ENCODE assay signal across 10 cellular contexts in the genomic region with DNA sequence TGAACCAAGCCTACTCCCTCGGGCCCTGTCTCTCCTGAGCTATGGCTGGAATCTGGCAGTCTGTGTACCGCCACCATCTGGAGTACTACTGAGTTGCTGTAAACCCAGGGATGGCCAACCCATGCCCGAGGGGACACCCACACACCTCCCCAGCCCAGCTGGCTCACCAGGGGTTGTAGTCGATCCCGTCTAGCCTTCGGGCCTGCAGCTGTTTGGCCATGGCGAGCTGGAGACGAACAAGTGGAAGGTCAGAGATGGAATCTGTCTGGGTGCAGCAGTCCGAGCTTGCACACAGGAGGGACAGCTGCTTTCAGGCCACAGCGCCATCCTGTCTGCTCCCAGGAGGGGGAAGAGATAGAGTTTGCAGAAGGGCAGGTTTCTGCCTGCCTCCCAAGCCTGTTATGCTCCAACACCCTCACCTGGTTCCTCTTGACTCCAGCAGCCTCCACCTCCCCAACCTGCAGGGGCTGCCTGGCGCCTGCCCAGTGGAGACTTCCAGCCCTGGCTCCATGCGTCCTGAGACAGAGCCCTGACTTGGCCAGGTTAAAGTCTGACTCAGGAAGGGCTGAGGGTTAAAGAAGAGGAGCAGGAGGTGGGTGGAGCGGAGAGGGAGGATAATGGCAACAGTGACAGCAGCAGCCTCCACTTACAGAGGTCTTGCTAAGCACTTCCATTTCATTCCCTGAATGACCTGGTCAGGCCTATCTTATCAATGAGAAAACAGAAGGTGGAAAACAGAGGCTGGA. TPM values are rescaled to one million over a fixed set of nuclear protein-coding genes. Genes with fewer than 3 reads are reported as not detected.
DNase-seq lines count a peak whose midpoint lies in the region; ATAC-seq and TF ChIP-seq lines count a peak whose summit lies in the region.
"Had no signal": no experiment of that assay in that cellular context is flagged by ENCODE, and none has a peak within 500 bp of the region (broad histone marks: within the 10 kb centered on the region; RNA-seq: fewer than 3 reads in every experiment).

No MANE protein-coding gene starts in this region.

- TF ChIP-seq CTCF in RWPE2 (IDR thresholded peaks at IDR 0.05; ENCODE audit: poor library complexity, severe bottlenecking) (no peak), gastroesophageal sphincter (IDR thresholded peaks at IDR 0.05) (no peak), MM.1S (IDR thresholded peaks at IDR 0.05; ENCODE audit: low read length) (no peak)

- H3K4me3 ChIP-seq in RWPE2 (ENCODE audit: severe bottlenecking) (no peak overlapping the region), gastroesophageal sphincter (no peak overlapping the region), MM.1S (ENCODE audit: low read length) (no peak overlapping the region)

- no peaks in the 10 kb centered on the region for H3K79me2 ChIP-seq in MM.1S (ENCODE audit: low read length)

- H3K27ac ChIP-seq in RWPE2 (ENCODE audit: poor library complexity, severe bottlenecking) (no peak overlapping the region), gastroesophageal sphincter (no peak overlapping the region), MM.1S (ENCODE audit: low read length) (no peak overlapping the region)

- H3K27me3 ChIP-seq in RWPE2 (ENCODE audit: insufficient read depth, poor library complexity, severe bottlenecking): no peaks in the 10 kb centered on the region
- no peaks in the 10 kb centered on the region for H3K27me3 ChIP-seq in gastroesophageal sphincter
- H3K27me3 ChIP-seq in MM.1S (replicated peaks; ENCODE audit: insufficient read depth, low read length): no peaks in the 10 kb centered on the region

- H3K36me3 ChIP-seq in RWPE2 (ENCODE audit: low read depth) (peaks cover 10% of the 10 kb centered on the region), gastroesophageal sphincter (peaks cover 0 to 17% of the 10 kb centered on the region in 2 donors), MM.1S (replicated peaks; ENCODE audit: insufficient read depth, low read length) (no peaks in the 10 kb centered on the region)

- H3K9me3 ChIP-seq in RWPE2 (ENCODE audit: severe bottlenecking): no peaks in the 10 kb centered on the region
- H3K9me3 ChIP-seq in gastroesophageal sphincter: no peaks in the 10 kb centered on the region
- no peaks in the 10 kb centered on the region for H3K9me3 ChIP-seq in MM.1S (replicated peaks; ENCODE audit: insufficient read depth, low read length)

- H3F3A ChIP-seq in MM.1S (ENCODE audit: insufficient read depth, low read length): no peaks in the 10 kb centered on the region

- 100% methylated on average over 1 of the region's 13 CpGs; no CpG with 5 or more reads in 1 of the 2 donors for WGBS in gastroesophageal sphincter (ENCODE audit: low coverage in 1 of 2), 2 donors

- peak; percentile 24 for DNase-seq in NCI-H82 (lab: John Stamatoyannopoulos, UW)
- DNase-seq in NCI-H82 treated with DMSO at 0.1 percent for 48 hours (lab: John Stamatoyannopoulos, UW; ENCODE audit: unreplicated experiment): no peak
- DNase-seq in RWPE2 (ENCODE audit: low spot score): no peak
- DNase-seq in iPS-NIHi7 (ENCODE audit: extremely low spot score): peak; percentile 71
- peak; percentile 63 for DNase-seq in ureter (ENCODE audit: low spot score)
- DNase-seq in A172 (ENCODE audit: low spot score): no peak
- DNase-seq in MM.1S: no peak
- DNase-seq: activated T-cell treated with anti-CD3 and anti-CD28 coated beads, Interleukin-2, amount 50 U/mL, for 4 hours; dermis blood vessel endothelial cell had no signal

- no peak overlapping the region for H3K4me2 ChIP-seq in MM.1S (ENCODE audit: low read depth, low read length)

- no peak for TF ChIP-seq EP300 in gastroesophageal sphincter (IDR thresholded peaks at IDR 0.05)

- no peak overlapping the region for H2AFZ ChIP-seq in MM.1S (ENCODE audit: low read length)

- H4K20me1 ChIP-seq in MM.1S (ENCODE audit: insufficient read depth, low read length): no peaks in the 10 kb centered on the region

- ATAC-seq in RWPE2 (ENCODE audit: low read depth): peak; percentile 42
- no peak for ATAC-seq in gastroesophageal sphincter
- ATAC-seq: activated T-cell treated with anti-CD3 and anti-CD28 coated beads, Interleukin-2, amount 50 U/mL, for 4 hours had no signal

- no peak for TF ChIP-seq POLR2A in gastroesophageal sphincter (IDR thresholded peaks at IDR 0.05)

- H3K9ac ChIP-seq in MM.1S (ENCODE audit: low read length): no peak overlapping the region

- H3K4me1 ChIP-seq in RWPE2 (ENCODE audit: insufficient read depth, poor library complexity, severe bottlenecking) (no peaks in the 10 kb centered on the region), gastroesophageal sphincter (no peaks in the 10 kb centered on the region), MM.1S (ENCODE audit: low read length) (no peaks in the 10 kb centered on the region)

- H3K9me2 ChIP-seq in MM.1S (replicated peaks; ENCODE audit: insufficient read depth, low read length): no peaks in the 10 kb centered on the region

RNA-seq across cellular contexts. Expression of gene SPOUT1, which starts 15.8 kb away (rescaled TPM):
- 55.7 TPM for total RNA-seq in ureter
- 28.0 and 36.4 TPM in 2 replicates for total RNA-seq in A172 (2014; rRNA removed; shearing (Covaris generic))
- total RNA-seq in gastroesophageal sphincter: 10 to 100 TPM in 3 of 4 donors, 1 to 10 TPM in 1; 9.6 to 26.0 (median 21.1) TPM

RNA-seq across cellular contexts. Expression of gene ENDOG, which starts 27.1 kb away (rescaled TPM):
- total RNA-seq in ureter (21.7 TPM), gastroesophageal sphincter (10 to 100 TPM; 20.3 to 29.7 (median 27.1) TPM)
- 57.8 and 65.3 TPM in 2 replicates for total RNA-seq in A172 (2014; rRNA removed; shearing (Covaris generic))

RNA-seq across cellular contexts. Expression of gene KYAT1, which starts 36.4 kb away (rescaled TPM):
- total RNA-seq in ureter: 13.0 TPM
- 15.5 and 19.5 TPM in 2 replicates for total RNA-seq in A172 (2014; rRNA removed; shearing (Covaris generic))
- total RNA-seq in gastroesophageal sphincter: 1 to 10 TPM; 3.4 to 7.9 (median 4.8) TPM

RNA-seq across cellular contexts. Expression of gene LRRC8A, which starts 36.6 kb away (rescaled TPM):
- total RNA-seq in ureter (37.1 TPM), gastroesophageal sphincter (10 to 100 TPM; 38.1 to 95.1 (median 49.9) TPM)
- total RNA-seq in A172 (2014; rRNA removed; shearing (Covaris generic)): 62.5 and 71.4 TPM in 2 replicates

RNA-seq across cellular contexts. Expression of gene TBC1D13, which starts 58.3 kb away (rescaled TPM):
- 33.6 TPM for total RNA-seq in ureter
- 41.9 and 43.6 TPM in 2 replicates for total RNA-seq in A172 (2014; rRNA removed; shearing (Covaris generic))
- 10 to 100 TPM; 13.2 to 40.9 (median 17.7) TPM for total RNA-seq in gastroesophageal sphincter

Comparison
In these comparisons a context has a peak if more than half of its experiments do, and no peak if none do; other contexts are left out.
1. DNase-seq: peak in NCI-H82 (single experiment), iPS-NIHi7 (single experiment) and ureter (single experiment); none in NCI-H82 treated with DMSO at 0.1 percent for 48 hours (single experiment), RWPE2 (single experiment), A172 (single experiment) and MM.1S (single experiment).